Comparison of ENCODE assay signal across 1 cellular context in the genomic region with DNA sequence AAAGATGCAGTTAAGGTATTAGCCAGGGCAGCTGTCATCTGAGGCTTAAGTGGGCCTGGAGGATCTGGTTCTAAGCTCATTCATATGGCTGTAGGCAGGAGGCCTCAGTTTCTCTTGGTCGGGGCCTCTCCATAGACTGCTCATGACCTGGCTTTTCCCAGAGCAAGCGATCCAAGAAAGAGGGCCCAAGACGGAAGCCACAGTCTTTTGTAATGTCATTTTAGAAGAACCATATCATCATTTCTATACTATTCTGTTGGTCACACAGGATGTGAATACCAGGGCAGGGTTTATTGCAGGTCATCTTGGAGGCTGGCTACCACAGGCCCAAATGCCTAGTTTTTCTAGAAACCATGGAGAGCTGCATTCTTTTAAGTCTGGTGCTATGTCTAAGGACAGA.
TF ChIP-seq lines count a peak whose summit lies in the region.

No MANE protein-coding gene starts in this region.

TF ChIP-seq in SK-N-SH treated with all-trans-retinoic acid at 6 μM for 48 hours, 23 proteins besides CTCF, POLR2A, EP300 and RAD21:
- TF ChIP-seq ISL1 (CRISPR knock-in tag; IDR thresholded peaks at IDR 0.05) (no peak), SNAI2 (CRISPR knock-in tag; IDR thresholded peaks at IDR 0.05) (no peak), GLIS3 (CRISPR knock-in tag; IDR thresholded peaks at IDR 0.05) (no peak), RARB (CRISPR knock-in tag; IDR thresholded peaks at IDR 0.05) (no peak)
TF ChIP-seq in SK-N-SH treated with all-trans-retinoic acid at 6 μM for 48 hours: peak in this region for 0.
